ENCODE assay signal across 1 cellular context in genomic region chr17:36736201-36737156, GRCh38.
TF ChIP-seq lines count a peak whose summit lies in the region.

No MANE protein-coding gene starts in this region.

TF ChIP-seq in K562, 482 proteins besides CTCF, POLR2A, EP300 and RAD21 (continued from another document):
- TF ChIP-seq, protein P1, sequence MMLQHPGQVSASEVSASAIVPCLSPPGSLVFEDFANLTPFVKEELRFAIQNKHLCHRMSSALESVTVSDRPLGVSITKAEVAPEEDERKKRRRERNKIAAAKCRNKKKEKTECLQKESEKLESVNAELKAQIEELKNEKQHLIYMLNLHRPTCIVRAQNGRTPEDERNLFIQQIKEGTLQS (IDR thresholded peaks at IDR 0.05), result peak; percentile 41; the same call in 1 of the 2 replicates
- TF ChIP-seq, protein P1 (CRISPR knock-in tag; conservative IDR thresholded peaks at IDR 0.05), result no peak
TF ChIP-seq in K562: peak in this region for 2.
